Comparison of ENCODE assay signal across 26 cellular contexts in genomic region chr11:37026326-37026725, GRCh38.
"Had no signal": no experiment of that assay in that cellular context is flagged by ENCODE, and none has a peak within 500 bp of the region (broad histone marks: within the 10 kb centered on the region; RNA-seq: fewer than 3 reads in every experiment).

No MANE protein-coding gene starts in this region.

- H2AFZ ChIP-seq: neural progenitor cell had no signal

- H3K36me3 ChIP-seq: colonic mucosa, gastrocnemius medialis, neural progenitor cell, prostate gland, right atrium auricular region, suprapubic skin, transverse colon had no signal

- ATAC-seq: esophagus mucosa; gastrocnemius medialis; left lobe of liver; naive thymus-derived CD4-positive, alpha-beta T cell; sciatic nerve; stimulated activated naive CD8-positive, alpha-beta T cell treated with anti-CD3 and anti-CD28 coated beads, Interleukin-15, amount 100 ng/mL, for 72 hours had no signal

- H3K4me2 ChIP-seq: neural progenitor cell, smooth muscle cell had no signal

- H3K4me3 ChIP-seq: colonic mucosa, gastrocnemius medialis, neural progenitor cell, prostate gland, right atrium auricular region, smooth muscle cell, suprapubic skin, transverse colon had no signal

- DNase-seq: colonic mucosa; effector CD8-positive, alpha-beta T cell; endodermal cell; foreskin fibroblast; gastrocnemius medialis; head of caudate nucleus; immature natural killer cell; mesenchymal stem cell; midbrain; naive thymus-derived CD4-positive, alpha-beta T cell; stimulated activated CD4-positive, alpha-beta T cell treated with anti-CD3 and anti-CD28 coated beads, Interleukin-12 subunit alpha, Interleukin-12 subunit beta, amount 100 ng/mL, for 4 hours; stimulated activated CD4-positive, alpha-beta T cell treated with anti-CD3 and anti-CD28 coated beads, Interleukin-1b, Interleukin-23, amount 100 ng/mL, for 48 hours; stimulated activated CD4-positive, alpha-beta T cell treated with anti-CD3 and anti-CD28 coated beads, Interleukin-4, amount 100 ng/mL, for 1 hour; stimulated activated CD8-positive, alpha-beta memory T cell treated with anti-CD3 and anti-CD28 coated beads, Interleukin-4, amount 100 ng/mL, for 48 hours; stimulated activated naive CD4-positive, alpha-beta T cell; stimulated activated naive CD8-positive, alpha-beta T cell treated with anti-CD3 and anti-CD28 coated beads, Interleukin-15, amount 100 ng/mL, for 72 hours; transverse colon had no signal

- H3K27ac ChIP-seq: colonic mucosa, epithelial cell of prostate, gastrocnemius medialis, neural progenitor cell, prostate gland, right atrium auricular region, suprapubic skin, transverse colon had no signal

- H3K9me3 ChIP-seq: colonic mucosa, gastrocnemius medialis, prostate gland, right atrium auricular region, suprapubic skin, transverse colon had no signal

- H3K27me3 ChIP-seq: colonic mucosa, gastrocnemius medialis, neural progenitor cell, right atrium auricular region, suprapubic skin, transverse colon had no signal

- H3K4me1 ChIP-seq: colonic mucosa, gastrocnemius medialis, prostate gland, right atrium auricular region, suprapubic skin, transverse colon had no signal

- H3K9ac ChIP-seq: neural progenitor cell had no signal
